In genomic region chr22:21000987-21001600, GRCh38 we compare ENCODE assay signal across 9 cellular contexts. TPM values are rescaled to one million over a fixed set of nuclear protein-coding genes. Genes with fewer than 3 reads are reported as not detected.
DNase-seq lines count a peak whose midpoint lies in the region; ATAC-seq, FAIRE-seq and TF ChIP-seq lines count a peak whose summit lies in the region.
"Had no signal": no experiment of that assay in that cellular context is flagged by ENCODE, and none has a peak within 500 bp of the region (broad histone marks: within the 10 kb centered on the region; RNA-seq: fewer than 3 reads in every experiment).

No MANE protein-coding gene starts in this region.

- CTCF ChIA-PET in A549 (lab: Yijun Ruan, JAX): interaction anchor here (1.1 kb wide), 1 partner anchor 40 kb away, joined by 3 read pairs; no protein-coding TSS in a partner anchor

- H3K4me2 ChIP-seq in A549: peak overlapping the region; percentile 75

- no peak for TF ChIP-seq POLR2A in A549 (IDR thresholded peaks at IDR 0.05; ENCODE audit: low read length)
- no peak for TF ChIP-seq POLR2A in gastrocnemius medialis (IDR thresholded peaks at IDR 0.05)

- POLR2A ChIA-PET in A549 (lab: Yijun Ruan, JAX): interaction anchor here (0.7 to 2.5 kb wide), 2 partner anchors 19 to 36 kb away, joined by 3 to 22 read pairs; partner anchors contain the start of gene LZTR1

- DNase-seq in A549 (ENCODE audit: low read depth in 1 of 2, low spot score in 1 of 2) (no peak), foreskin fibroblast (no peak), gastrocnemius medialis (no peak), SIG-M5 (lab: John Stamatoyannopoulos, UW) (no peak), T1000 (lab: John Stamatoyannopoulos, UW) (no peak), midbrain (lab: John Stamatoyannopoulos, UW) (no peak)
- DNase-seq in T-helper 2 cell treated with Interferon-gamma antibody and Interleukin-4, amounts not matched to agents 5 μg/mL and 100 μg/mL, for 36 hours (ENCODE audit: low spot score): no peak

- no peak for TF ChIP-seq EP300 in A549 (IDR thresholded peaks at IDR 0.05)

- no peak for TF ChIP-seq RAD21 in A549 (conservative IDR thresholded peaks at IDR 0.05 in 1 of 2, IDR thresholded peaks at IDR 0.05 in 1 of 2)

- H3K4me1 Mint-ChIP-seq in T-helper 2 cell treated with Interferon-gamma antibody and Interleukin-4, amounts not matched to agents 5 μg/mL and 100 μg/mL, for 36 hours (ENCODE audit: low read depth): peaks cover 7% of the 10 kb centered on the region

- peak overlapping the region; percentile 95 for H3K4me3 Mint-ChIP-seq in T-helper 2 cell treated with Interferon-gamma antibody and Interleukin-4, amounts not matched to agents 5 μg/mL and 100 μg/mL, for 36 hours

- intact Hi-C loops in gastrocnemius medialis (cut with DNase I; ENCODE audit: low total_unique reads): loop anchor here (1.0 to 10.0 kb wide), 3 partner anchors 84 to 143 kb away; partner anchors contain the start of genes CRKL and PI4KA

- ATAC-seq in A549 (no peak; a peak in 3 of 6 replicates), GM21423 (IDR thresholded peaks at IDR 0.05; ENCODE audit: unreplicated experiment) (peak; percentile 8), gastrocnemius medialis (peak in 1 of 2 donors; percentile 1)

- H3K4me3 ChIP-seq in A549 (peak overlapping the region; percentile 90), foreskin fibroblast (ENCODE audit: low read depth in 1 of 2, low read length in 2 of 2) (peak overlapping the region; percentile 91 to 95), gastrocnemius medialis (peak overlapping the region; percentile 72 to 94 (median 85))

- no peaks in the 10 kb centered on the region for H3K27me3 Mint-ChIP-seq in T-helper 2 cell treated with Interferon-gamma antibody and Interleukin-4, amounts not matched to agents 5 μg/mL and 100 μg/mL, for 36 hours (ENCODE audit: low read depth)

- FAIRE-seq in A549 (lab: Jason Lieb, UNC): no peak

- H3K36me3 Mint-ChIP-seq in T-helper 2 cell treated with Interferon-gamma antibody and Interleukin-4, amounts not matched to agents 5 μg/mL and 100 μg/mL, for 36 hours (ENCODE audit: low read depth): peaks cover 12% of the 10 kb centered on the region

- H3K27ac ChIP-seq in A549 (peak overlapping the region; percentile 99), gastrocnemius medialis (peak overlapping the region; percentile 92 to 99 (median 98))

- H3K9me3 Mint-ChIP-seq in T-helper 2 cell treated with Interferon-gamma antibody and Interleukin-4, amounts not matched to agents 5 μg/mL and 100 μg/mL, for 36 hours: no peaks in the 10 kb centered on the region

- in situ Hi-C loops in gastrocnemius medialis (cut with MboI; ENCODE audit: low sequenced_read_pairs in 4 of 4): loop anchor here in 1 of 4 donors (10.0 kb wide), 1 partner anchor 116 kb away; no protein-coding TSS in a partner anchor

- H3K27ac Mint-ChIP-seq in T-helper 2 cell treated with Interferon-gamma antibody and Interleukin-4, amounts not matched to agents 5 μg/mL and 100 μg/mL, for 36 hours: peak overlapping the region; percentile 99

- no peaks in the 10 kb centered on the region for H3K27me3 ChIP-seq in gastrocnemius medialis

- H3K9me3 ChIP-seq in A549: no peaks in the 10 kb centered on the region
- H3K9me3 ChIP-seq in gastrocnemius medialis: no peaks in the 10 kb centered on the region

- H3K36me3 ChIP-seq in gastrocnemius medialis: peaks cover 0 to 35% of the 10 kb centered on the region in 2 donors

- peaks cover 16% of the 10 kb centered on the region; the same call in 2 of the 3 replicates for H3K4me1 ChIP-seq in A549
- peaks cover 26 to 36% of the 10 kb centered on the region in 2 donors for H3K4me1 ChIP-seq in gastrocnemius medialis

- WGBS in A549 (ENCODE audit: missing lambda C conversion rate): 20% methylated on average over 3 of the region's 26 CpGs

- TF ChIP-seq CTCF in A549 (IDR thresholded peaks at IDR 0.05) (no peak), foreskin fibroblast (IDR thresholded peaks at IDR 0.05; ENCODE audit: low read depth, low read length) (no peak), gastrocnemius medialis (IDR thresholded peaks at IDR 0.05 in 4 of 5, conservative IDR thresholded peaks at IDR 0.05 in 1 of 5) (no peak)

TF ChIP-seq in A549, 52 proteins besides CTCF, POLR2A, EP300 and RAD21:
- TF ChIP-seq ESRRA (IDR thresholded peaks at IDR 0.05; ENCODE audit: borderline replicate concordance, low read length): no peak
- TF ChIP-seq E2F6 (IDR thresholded peaks at IDR 0.05; ENCODE audit: borderline replicate concordance, low read depth): no peak
- no peak for TF ChIP-seq FOSB (CRISPR knock-in tag; IDR thresholded peaks at IDR 0.05)
- no peak for TF ChIP-seq KDM5A (IDR thresholded peaks at IDR 0.05)
- no peak for TF ChIP-seq CHD2 (IDR thresholded peaks at IDR 0.05; ENCODE audit: low read length, partially characterized antibody)
- no peak for TF ChIP-seq HOXA7 (CRISPR knock-in tag; IDR thresholded peaks at IDR 0.05)
- TF ChIP-seq NFE2L2 (conservative IDR thresholded peaks at IDR 0.05; ENCODE audit: low read length): no peak
- TF ChIP-seq BHLHE40 (IDR thresholded peaks at IDR 0.05; ENCODE audit: low read depth, low read length): no peak
- TF ChIP-seq FOXS1 (CRISPR knock-in tag; IDR thresholded peaks at IDR 0.05): no peak
- no peak for TF ChIP-seq HOXB5 (CRISPR knock-in tag; IDR thresholded peaks at IDR 0.05)
- TF ChIP-seq MAX (IDR thresholded peaks at IDR 0.05): no peak

RNA-seq across cellular contexts. Expression of gene THAP7, which starts 0.8 kb away (rescaled TPM):
- polyA plus RNA-seq in A549 (2011; rRNA removed): 15.5 and 15.9 TPM in 2 replicates
- polyA plus RNA-seq in A549 (2012; cell fraction: cytosol; rRNA removed): 29.7 and 39.2 TPM in 2 replicates
- 43.5 and 52.5 TPM in 2 replicates for polyA plus RNA-seq in A549 (2012; cell fraction: nucleus; rRNA removed)
- 18.4 to 22.7 TPM (median 19.7 TPM) in 3 replicates for polyA plus RNA-seq in A549 (2017; fragmentation: RNase III; extraction: RNeasy Plus Mini Kit Qiagen cat#74134 plus additional on column Dnase treatment)
- polyA minus RNA-seq in A549 (2011; rRNA and poly(A)+ RNA removed): 15.1 and 16.7 TPM in 2 replicates
- 10 to 100 TPM; 44.8 to 76.2 (median 61.7) TPM for total RNA-seq in gastrocnemius medialis

RNA-seq across cellular contexts. Expression of gene P2RX6, which starts 13.9 kb away (rescaled TPM):
- polyA plus RNA-seq in A549 (2011; rRNA removed): 0.62 and 0.67 TPM in 2 replicates
- 0.62 and 0.82 TPM in 2 replicates for polyA plus RNA-seq in A549 (2012; cell fraction: cytosol; rRNA removed)
- 7.2 and 8.9 TPM in 2 replicates for polyA plus RNA-seq in A549 (2012; cell fraction: nucleus; rRNA removed)
- polyA plus RNA-seq in A549 (2017; fragmentation: RNase III; extraction: RNeasy Plus Mini Kit Qiagen cat#74134 plus additional on column Dnase treatment): 0.92 to 1.6 TPM (median 1.1 TPM) in 3 replicates
- 0.15 and 0.45 TPM in 2 replicates for polyA minus RNA-seq in A549 (2011; rRNA and poly(A)+ RNA removed)
- 10 to 100 TPM; 17.6 to 68.9 (median 33.3) TPM for total RNA-seq in gastrocnemius medialis

RNA-seq across cellular contexts. Expression of gene LZTR1, which starts 19.0 kb away (rescaled TPM):
- polyA plus RNA-seq in A549 (2011; rRNA removed): 14.1 and 14.4 TPM in 2 replicates
- 19.7 and 23.3 TPM in 2 replicates for polyA plus RNA-seq in A549 (2012; cell fraction: cytosol; rRNA removed)
- polyA plus RNA-seq in A549 (2012; cell fraction: nucleus; rRNA removed): 123 and 173 TPM in 2 replicates
- polyA plus RNA-seq in A549 (2017; fragmentation: RNase III; extraction: RNeasy Plus Mini Kit Qiagen cat#74134 plus additional on column Dnase treatment): 22.3 to 23.5 TPM (median 22.6 TPM) in 3 replicates
- 22.8 and 27.5 TPM in 2 replicates for polyA minus RNA-seq in A549 (2011; rRNA and poly(A)+ RNA removed)
- 10 to 100 TPM; 25.4 to 36.4 (median 26.3) TPM for total RNA-seq in gastrocnemius medialis

RNA-seq across cellular contexts. Expression of gene SLC7A4, which starts 31.3 kb away (rescaled TPM):
- polyA plus RNA-seq in A549 (2011; rRNA removed) (not detected in 2 replicates), A549 (2017; fragmentation: RNase III; extraction: RNeasy Plus Mini Kit Qiagen cat#74134 plus additional on column Dnase treatment) (not detected in 3 replicates)
- polyA plus RNA-seq in A549 (2012; cell fraction: cytosol; rRNA removed): not detected in 2 replicates
- polyA plus RNA-seq in A549 (2012; cell fraction: nucleus; rRNA removed): not detected in 2 replicates
- not detected in 2 replicates for polyA minus RNA-seq in A549 (2011; rRNA and poly(A)+ RNA removed)
- not detected for total RNA-seq in gastrocnemius medialis
- total RNA-seq: glomerular endothelial cell had no signal

RNA-seq across cellular contexts. Expression of gene AIFM3, which starts 34.0 kb away (rescaled TPM):
- 1.2 and 1.4 TPM in 2 replicates for polyA plus RNA-seq in A549 (2011; rRNA removed)
- polyA plus RNA-seq in A549 (2012; cell fraction: cytosol; rRNA removed): 2.9 TPM in 2 replicates
- 19.7 and 21.2 TPM in 2 replicates for polyA plus RNA-seq in A549 (2012; cell fraction: nucleus; rRNA removed)
- 2.3 to 4.0 TPM (median 3.6 TPM) in 3 replicates for polyA plus RNA-seq in A549 (2017; fragmentation: RNase III; extraction: RNeasy Plus Mini Kit Qiagen cat#74134 plus additional on column Dnase treatment)
- polyA minus RNA-seq in A549 (2011; rRNA and poly(A)+ RNA removed): 1.8 and 2.6 TPM in 2 replicates
- total RNA-seq in gastrocnemius medialis: under 1 TPM in 2 of 4 donors, not detected in 2; 0.22 to 0.42 TPM
